Comparison of ENCODE assay signal across 1 cellular context in genomic region chr17:44326867-44327444, GRCh38.
TF ChIP-seq lines count a peak whose summit lies in the region.

No MANE protein-coding gene starts in this region.

TF ChIP-seq in HepG2, 621 proteins besides CTCF, POLR2A, EP300 and RAD21 (continued from another document and continues in another):
- no peak for TF ChIP-seq NR1H2 (CRISPR knock-in tag; IDR thresholded peaks at IDR 0.05; ENCODE audit: borderline replicate concordance, low read depth)
- TF ChIP-seq KMT2B (CRISPR knock-in tag; IDR thresholded peaks at IDR 0.05): peak; percentile 28; the same call in 1 of the 2 replicates
- no peak; the same call in 1 of the 2 replicates for TF ChIP-seq ZMYM2 (CRISPR knock-in tag; IDR thresholded peaks at IDR 0.05)
- no peak for TF ChIP-seq ZNF337 (CRISPR knock-in tag; IDR thresholded peaks at IDR 0.05; ENCODE audit: borderline replicate concordance, low read depth)
- no peak for TF ChIP-seq CC2D1A (CRISPR knock-in tag; IDR thresholded peaks at IDR 0.05)
- TF ChIP-seq TEAD3 (CRISPR knock-in tag; optimal IDR thresholded peaks at IDR 0.05; ENCODE audit: borderline replicate concordance): peak; percentile 72
- TF ChIP-seq FOXA1 (IDR thresholded peaks at IDR 0.05): no peak
- TF ChIP-seq FOXA1 (CRISPR knock-in tag; IDR thresholded peaks at IDR 0.05): no peak
- TF ChIP-seq TGIF2 (CRISPR knock-in tag; IDR thresholded peaks at IDR 0.05): 0 out of 2 replicates have a peak, but pooled peaks have one; percentile 53
- no peak for TF ChIP-seq GLMP (CRISPR knock-in tag; IDR thresholded peaks at IDR 0.05; ENCODE audit: borderline replicate concordance)
- no peak for TF ChIP-seq ZNF644 (CRISPR knock-in tag; IDR thresholded peaks at IDR 0.05; ENCODE audit: low read depth)
- TF ChIP-seq RARG (CRISPR knock-in tag; IDR thresholded peaks at IDR 0.05; ENCODE audit: low read depth): no peak
- no peak; the same call in 1 of the 2 replicates for TF ChIP-seq CEBPG (CRISPR knock-in tag; IDR thresholded peaks at IDR 0.05)
- peak; percentile 42; the same call in 1 of the 2 replicates for TF ChIP-seq STAT6 (CRISPR knock-in tag; IDR thresholded peaks at IDR 0.05; ENCODE audit: borderline replicate concordance)
- TF ChIP-seq ZNF354B (CRISPR knock-in tag; IDR thresholded peaks at IDR 0.05): no peak
- no peak for TF ChIP-seq IKZF4 (CRISPR knock-in tag; IDR thresholded peaks at IDR 0.05; ENCODE audit: borderline replicate concordance, low read depth, not compliant biosample characterization)
- peak; percentile 54; the same call in 1 of the 2 replicates for TF ChIP-seq ZNF263 (CRISPR knock-in tag; IDR thresholded peaks at IDR 0.05)
- peak; percentile 45; the same call in 1 of the 2 replicates for TF ChIP-seq ZNF770 (CRISPR knock-in tag; IDR thresholded peaks at IDR 0.05)
- TF ChIP-seq ZNF329 (CRISPR knock-in tag; IDR thresholded peaks at IDR 0.05; ENCODE audit: low read depth): no peak
- TF ChIP-seq ATRX (CRISPR knock-in tag; IDR thresholded peaks at IDR 0.05; ENCODE audit: borderline replicate concordance): no peak
- TF ChIP-seq AFF4 (CRISPR knock-in tag; IDR thresholded peaks at IDR 0.05): no peak
- 0 out of 2 replicates have a peak, but pooled peaks have one; percentile 24 for TF ChIP-seq ZNF274 (CRISPR knock-in tag; IDR thresholded peaks at IDR 0.05)
- TF ChIP-seq ZSCAN12 (CRISPR knock-in tag; IDR thresholded peaks at IDR 0.05): no peak
- peak; percentile 37 for TF ChIP-seq ASH2L (IDR thresholded peaks at IDR 0.05; ENCODE audit: insufficient read length, low read depth, low read length)
- TF ChIP-seq SOX5 (CRISPR knock-in tag; IDR thresholded peaks at IDR 0.05; ENCODE audit: borderline replicate concordance): no peak
- no peak for TF ChIP-seq ZNF3 (CRISPR knock-in tag; IDR thresholded peaks at IDR 0.05)
- peak; percentile 10; the same call in 1 of the 2 replicates for TF ChIP-seq BCL6 (CRISPR knock-in tag; IDR thresholded peaks at IDR 0.05)
- TF ChIP-seq ZNF790 (CRISPR knock-in tag; IDR thresholded peaks at IDR 0.05; ENCODE audit: borderline replicate concordance): no peak
- 0 out of 2 replicates have a peak, but pooled peaks have one; percentile 65 for TF ChIP-seq ZBTB4 (CRISPR knock-in tag; IDR thresholded peaks at IDR 0.05; ENCODE audit: borderline replicate concordance)
- TF ChIP-seq TBP (CRISPR knock-in tag; IDR thresholded peaks at IDR 0.05): no peak
- TF ChIP-seq PBX2 (CRISPR knock-in tag; IDR thresholded peaks at IDR 0.05): no peak
- peak; percentile 98 for TF ChIP-seq MXD4 (CRISPR knock-in tag; IDR thresholded peaks at IDR 0.05)
- no peak for TF ChIP-seq ZMAT5 (CRISPR knock-in tag; IDR thresholded peaks at IDR 0.05; ENCODE audit: borderline replicate concordance, low read depth)
- TF ChIP-seq HMGXB3 (CRISPR knock-in tag; IDR thresholded peaks at IDR 0.05; ENCODE audit: borderline replicate concordance): no peak
- no peak for TF ChIP-seq U2AF1 (optimal IDR thresholded peaks at IDR 0.05; ENCODE audit: low read depth, low read length)
- no peak for TF ChIP-seq ZNF562 (CRISPR knock-in tag; IDR thresholded peaks at IDR 0.05; ENCODE audit: borderline replicate concordance)
- TF ChIP-seq TIGD3 (CRISPR knock-in tag; IDR thresholded peaks at IDR 0.05; ENCODE audit: borderline replicate concordance): no peak
- peak; percentile 82 for TF ChIP-seq PHF21A (CRISPR knock-in tag; IDR thresholded peaks at IDR 0.05)
- no peak for TF ChIP-seq LBX2 (CRISPR knock-in tag; IDR thresholded peaks at IDR 0.05; ENCODE audit: borderline replicate concordance)
- TF ChIP-seq ZNF205 (CRISPR knock-in tag; IDR thresholded peaks at IDR 0.05): no peak
